In the genomic region with DNA sequence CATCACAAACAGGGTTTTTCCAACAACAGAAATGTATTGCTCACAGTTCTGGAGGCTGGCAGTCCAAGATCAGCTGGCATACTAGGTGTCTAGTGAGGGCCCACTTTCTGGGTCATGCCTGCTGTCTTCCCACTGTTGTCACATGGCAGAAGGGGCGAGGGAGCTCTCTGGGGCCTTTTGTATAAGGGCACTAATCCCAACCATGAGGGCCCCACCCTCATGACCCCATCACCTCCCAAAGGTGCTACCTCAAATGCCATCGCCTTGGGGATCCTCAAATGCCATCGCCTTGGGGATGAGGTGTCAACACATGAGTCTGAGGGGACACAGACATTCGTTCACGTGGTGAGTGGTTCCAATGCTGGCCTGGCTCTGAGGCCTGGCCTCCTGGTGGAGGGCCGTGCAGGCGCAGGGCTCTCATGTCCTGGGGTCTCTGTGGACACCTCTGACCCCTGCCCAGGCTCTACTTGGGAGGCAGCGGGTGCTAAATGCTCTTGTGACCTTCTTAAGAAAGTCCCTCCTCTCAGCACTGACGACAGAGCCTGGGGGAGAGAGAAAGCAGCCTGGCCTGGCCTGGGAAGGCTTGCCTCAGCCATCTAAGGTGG, we compare ENCODE assay signal across 18 cellular contexts. TPM values are rescaled to one million over a fixed set of nuclear protein-coding genes. Genes with fewer than 3 reads are reported as not detected.
DNase-seq lines count a peak whose midpoint lies in the region; ATAC-seq and TF ChIP-seq lines count a peak whose summit lies in the region.
"Had no signal": no experiment of that assay in that cellular context is flagged by ENCODE, and none has a peak within 500 bp of the region (broad histone marks: within the 10 kb centered on the region; RNA-seq: fewer than 3 reads in every experiment).

No MANE protein-coding gene starts in this region.

- no peaks in the 10 kb centered on the region for H3K9me3 ChIP-seq in WERI-Rb-1 (ENCODE audit: severe bottlenecking)

- H3K4me3 ChIP-seq in WERI-Rb-1 (ENCODE audit: low read depth, low read length), result no peak overlapping the region

- 0 out of 2 replicates have a peak, but pooled peaks have one; percentile 9 for TF ChIP-seq CTCF in WERI-Rb-1 (IDR thresholded peaks at IDR 0.05; ENCODE audit: low read depth, low read length)

- H3K4me1 Mint-ChIP-seq in stimulated activated naive CD8-positive, alpha-beta T cell treated with anti-CD3 and anti-CD28 coated beads, Interleukin-15, amount 100 ng/mL, for 72 hours, result peaks cover 53% of the 10 kb centered on the region
- H3K4me1 Mint-ChIP-seq in immature natural killer cell, result peaks cover 55 to 82% of the 10 kb centered on the region in 2 donors

- H3K27me3 Mint-ChIP-seq in stimulated activated naive CD8-positive, alpha-beta T cell treated with anti-CD3 and anti-CD28 coated beads, Interleukin-15, amount 100 ng/mL, for 72 hours, result no peaks in the 10 kb centered on the region
- no peaks in the 10 kb centered on the region for H3K27me3 Mint-ChIP-seq in immature natural killer cell (ENCODE audit: low read depth in 3 of 3)
- H3K27me3 Mint-ChIP-seq: CD4-positive, alpha-beta memory T cell had no signal

- no peaks in the 10 kb centered on the region for H3K9me3 Mint-ChIP-seq in stimulated activated naive CD8-positive, alpha-beta T cell treated with anti-CD3 and anti-CD28 coated beads, Interleukin-15, amount 100 ng/mL, for 72 hours
- peaks cover 0 to 7% (median 3%) of the 10 kb centered on the region in 6 donors for H3K9me3 Mint-ChIP-seq in immature natural killer cell

- H3K27ac Mint-ChIP-seq in stimulated activated naive CD8-positive, alpha-beta T cell treated with anti-CD3 and anti-CD28 coated beads, Interleukin-15, amount 100 ng/mL, for 72 hours, result no peak overlapping the region
- peak overlapping the region in 5 of 6 donors; percentile 69 to 89 (median 75) for H3K27ac Mint-ChIP-seq in immature natural killer cell

- no peak overlapping the region for H3K4me3 Mint-ChIP-seq in stimulated activated naive CD8-positive, alpha-beta T cell treated with anti-CD3 and anti-CD28 coated beads, Interleukin-15, amount 100 ng/mL, for 72 hours
- no peak overlapping the region for H3K4me3 Mint-ChIP-seq in immature natural killer cell
- H3K4me3 Mint-ChIP-seq: CD4-positive, alpha-beta memory T cell had no signal

- H3K36me3 Mint-ChIP-seq in immature natural killer cell, result peaks cover 8 to 10% (median 8%) of the 10 kb centered on the region in 3 donors

- peak; percentile 50 for ATAC-seq in stimulated activated naive CD8-positive, alpha-beta T cell treated with anti-CD3 and anti-CD28 coated beads, Interleukin-15, Interleukin-2, amounts not matched to agents 100 U/mL and 50 U/mL, for 24 hours
- ATAC-seq in stimulated activated naive CD8-positive, alpha-beta T cell treated with anti-CD3 and anti-CD28 coated beads, Interleukin-15, amount 100 ng/mL, for 72 hours, result no peak
- ATAC-seq in activated CD4-positive, CD25-positive, alpha-beta regulatory T cell treated with anti-CD3 and anti-CD28 coated beads, Interleukin-2, amount 50 U/mL, for 24 hours, result no peak
- ATAC-seq: Panc1, Right ventricle myocardium inferior had no signal

- peak; percentile 27 for DNase-seq in stimulated activated naive CD8-positive, alpha-beta T cell treated with anti-CD3 and anti-CD28 coated beads, Interleukin-15, Interleukin-2, amounts not matched to agents 100 U/mL and 50 U/mL, for 24 hours
- no peak for DNase-seq in stimulated activated naive CD8-positive, alpha-beta T cell treated with anti-CD3 and anti-CD28 coated beads, Interleukin-15, amount 100 ng/mL, for 72 hours
- DNase-seq in WERI-Rb-1 (no peak), immature natural killer cell (no peak), NCI-H1694 treated with DMSO at 0.1 percent for 48 hours (lab: John Stamatoyannopoulos, UW) (no peak), SKM-1 treated with dmso at 0.1 percent for 144 hours (lab: John Stamatoyannopoulos, UW; ENCODE audit: unreplicated experiment) (no peak)
- DNase-seq: CD4-positive, alpha-beta memory T cell; DND-41; GDM1; KG1; NCI-H1092; NCI-H187; NCI-H2171 treated with DMSO at 0.1 percent for 48 hours; NCI-H510A; NCI-H82 had no signal

- H3K27ac ChIP-seq in WERI-Rb-1, result no peak overlapping the region

- no peaks in the 10 kb centered on the region for H3K27me3 ChIP-seq in WERI-Rb-1 (ENCODE audit: insufficient read depth, low read depth, severe bottlenecking)

- peaks cover 12% of the 10 kb centered on the region for H3K36me3 ChIP-seq in WERI-Rb-1

RNA-seq across cellular contexts. Expression of gene NUP210, which starts 16.8 kb away (rescaled TPM):
- 100 to 1,000 TPM in 1 of 3 donors, 10 to 100 TPM in 2; 10.9 to 120 (median 36.7) TPM for polyA plus RNA-seq in immature natural killer cell

Comparison
In these comparisons a context has a peak if more than half of its experiments do, and no peak if none do; other contexts are left out.
1. H3K27ac Mint-ChIP-seq: peak in immature natural killer cell (5 of 6); none in stimulated activated naive CD8-positive, alpha-beta T cell treated with anti-CD3 and anti-CD28 coated beads, Interleukin-15, amount 100 ng/mL, for 72 hours (0 of 2).